Comparison of ENCODE assay signal across 1 cellular context in the genomic region with DNA sequence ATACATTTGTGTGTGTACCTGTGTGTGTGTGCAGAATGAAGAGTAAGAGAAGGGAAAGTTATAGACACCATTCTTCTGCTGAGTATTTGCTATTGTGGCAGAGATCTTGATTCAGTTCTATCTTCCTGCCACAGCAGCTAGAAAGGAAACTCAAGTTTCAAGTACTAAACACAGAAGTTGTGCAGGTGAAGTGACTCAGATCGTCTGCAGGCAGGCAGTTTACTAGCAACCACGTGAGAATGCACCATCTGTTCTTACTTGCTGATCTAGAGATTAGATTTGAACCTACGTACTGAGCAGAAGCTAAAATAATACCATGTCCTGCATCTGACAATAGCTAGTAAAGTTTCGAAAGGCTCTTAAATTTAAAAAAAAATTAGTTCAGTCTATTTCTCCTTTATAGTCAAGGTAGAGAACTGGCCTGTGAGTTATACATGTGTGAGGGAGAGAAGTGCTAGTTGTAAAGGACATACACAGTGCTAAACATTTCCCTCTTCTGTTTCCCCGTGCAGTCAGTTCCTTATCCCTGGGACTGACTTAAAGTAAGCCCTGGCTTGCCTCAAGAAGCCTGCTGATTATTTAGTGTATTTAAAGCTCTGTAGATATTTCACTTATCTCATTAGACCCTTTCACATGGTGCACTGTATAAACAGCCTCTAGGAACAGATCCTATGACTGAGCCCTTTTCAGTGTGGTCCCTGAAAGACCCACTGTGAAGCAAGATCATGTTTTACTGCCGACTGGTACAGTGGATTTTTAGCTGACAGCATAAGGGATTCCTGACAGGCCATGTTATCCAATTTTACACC.
A peak's percentile ranks its signal among the peaks of the same experiment; 100 is the strongest.
TF ChIP-seq lines count a peak whose summit lies in the region.

No MANE protein-coding gene starts in this region.

TF ChIP-seq in HEK293, 187 proteins besides CTCF, POLR2A, EP300 and RAD21 (continued from another document):
- TF ChIP-seq ZBTB20 (tag by site-specific recombination; IDR thresholded peaks at IDR 0.05) (peak; percentile 69), OSR2 (tag by site-specific recombination; IDR thresholded peaks at IDR 0.05) (peak; percentile 50; the same call in 1 of the 2 replicates), ZNF335 (tag by site-specific recombination; conservative IDR thresholded peaks at IDR 0.05) (peak; percentile 62), KLF7 (tag by site-specific recombination; IDR thresholded peaks at IDR 0.05; ENCODE audit: borderline replicate concordance) (no peak), ZBTB17 (tag by site-specific recombination; IDR thresholded peaks at IDR 0.05) (peak; percentile 42; the same call in 1 of the 2 replicates), PRDM1 (tag by site-specific recombination; IDR thresholded peaks at IDR 0.05) (0 out of 2 replicates have a peak, but pooled peaks have one; percentile 23), ZNF366 (tag by site-specific recombination; conservative IDR thresholded peaks at IDR 0.05) (0 out of 2 replicates have a peak, but pooled peaks have one; percentile 37), ZBTB48 (tag by site-specific recombination; IDR thresholded peaks at IDR 0.05) (peak; percentile 49; the same call in 1 of the 2 replicates)
- TF ChIP-seq, protein P1, sequence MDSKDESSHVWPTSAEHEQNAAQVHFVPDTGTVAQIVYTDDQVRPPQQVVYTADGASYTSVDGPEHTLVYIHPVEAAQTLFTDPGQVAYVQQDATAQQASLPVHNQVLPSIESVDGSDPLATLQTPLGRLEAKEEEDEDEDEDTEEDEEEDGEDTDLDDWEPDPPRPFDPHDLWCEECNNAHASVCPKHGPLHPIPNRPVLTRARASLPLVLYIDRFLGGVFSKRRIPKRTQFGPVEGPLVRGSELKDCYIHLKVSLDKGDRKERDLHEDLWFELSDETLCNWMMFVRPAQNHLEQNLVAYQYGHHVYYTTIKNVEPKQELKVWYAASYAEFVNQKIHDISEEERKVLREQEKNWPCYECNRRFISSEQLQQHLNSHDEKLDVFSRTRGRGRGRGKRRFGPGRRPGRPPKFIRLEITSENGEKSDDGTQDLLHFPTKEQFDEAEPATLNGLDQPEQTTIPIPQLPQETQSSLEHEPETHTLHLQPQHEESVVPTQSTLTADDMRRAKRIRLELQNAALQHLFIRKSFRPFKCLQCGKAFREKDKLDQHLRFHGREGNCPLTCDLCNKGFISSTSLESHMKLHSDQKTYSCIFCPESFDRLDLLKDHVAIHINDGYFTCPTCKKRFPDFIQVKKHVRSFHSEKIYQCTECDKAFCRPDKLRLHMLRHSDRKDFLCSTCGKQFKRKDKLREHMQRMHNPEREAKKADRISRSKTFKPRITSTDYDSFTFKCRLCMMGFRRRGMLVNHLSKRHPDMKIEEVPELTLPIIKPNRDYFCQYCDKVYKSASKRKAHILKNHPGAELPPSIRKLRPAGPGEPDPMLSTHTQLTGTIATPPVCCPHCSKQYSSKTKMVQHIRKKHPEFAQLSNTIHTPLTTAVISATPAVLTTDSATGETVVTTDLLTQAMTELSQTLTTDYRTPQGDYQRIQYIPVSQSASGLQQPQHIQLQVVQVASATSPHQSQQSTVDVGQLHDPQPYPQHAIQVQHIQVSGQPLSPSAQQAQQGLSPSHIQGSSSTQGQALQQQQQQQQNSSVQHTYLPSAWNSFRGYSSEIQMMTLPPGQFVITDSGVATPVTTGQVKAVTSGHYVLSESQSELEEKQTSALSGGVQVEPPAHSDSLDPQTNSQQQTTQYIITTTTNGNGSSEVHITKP (tag by site-specific recombination; IDR thresholded peaks at IDR 0.05) = peak; percentile 31; the same call in 1 of the 2 replicates
- TF ChIP-seq, protein P2, sequence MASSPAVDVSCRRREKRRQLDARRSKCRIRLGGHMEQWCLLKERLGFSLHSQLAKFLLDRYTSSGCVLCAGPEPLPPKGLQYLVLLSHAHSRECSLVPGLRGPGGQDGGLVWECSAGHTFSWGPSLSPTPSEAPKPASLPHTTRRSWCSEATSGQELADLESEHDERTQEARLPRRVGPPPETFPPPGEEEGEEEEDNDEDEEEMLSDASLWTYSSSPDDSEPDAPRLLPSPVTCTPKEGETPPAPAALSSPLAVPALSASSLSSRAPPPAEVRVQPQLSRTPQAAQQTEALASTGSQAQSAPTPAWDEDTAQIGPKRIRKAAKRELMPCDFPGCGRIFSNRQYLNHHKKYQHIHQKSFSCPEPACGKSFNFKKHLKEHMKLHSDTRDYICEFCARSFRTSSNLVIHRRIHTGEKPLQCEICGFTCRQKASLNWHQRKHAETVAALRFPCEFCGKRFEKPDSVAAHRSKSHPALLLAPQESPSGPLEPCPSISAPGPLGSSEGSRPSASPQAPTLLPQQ (tag by site-specific recombination; IDR thresholded peaks at IDR 0.05) = no peak
- TF ChIP-seq, protein P3, sequence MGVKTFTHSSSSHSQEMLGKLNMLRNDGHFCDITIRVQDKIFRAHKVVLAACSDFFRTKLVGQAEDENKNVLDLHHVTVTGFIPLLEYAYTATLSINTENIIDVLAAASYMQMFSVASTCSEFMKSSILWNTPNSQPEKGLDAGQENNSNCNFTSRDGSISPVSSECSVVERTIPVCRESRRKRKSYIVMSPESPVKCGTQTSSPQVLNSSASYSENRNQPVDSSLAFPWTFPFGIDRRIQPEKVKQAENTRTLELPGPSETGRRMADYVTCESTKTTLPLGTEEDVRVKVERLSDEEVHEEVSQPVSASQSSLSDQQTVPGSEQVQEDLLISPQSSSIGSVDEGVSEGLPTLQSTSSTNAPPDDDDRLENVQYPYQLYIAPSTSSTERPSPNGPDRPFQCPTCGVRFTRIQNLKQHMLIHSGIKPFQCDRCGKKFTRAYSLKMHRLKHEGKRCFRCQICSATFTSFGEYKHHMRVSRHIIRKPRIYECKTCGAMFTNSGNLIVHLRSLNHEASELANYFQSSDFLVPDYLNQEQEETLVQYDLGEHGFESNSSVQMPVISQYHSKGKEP (tag by site-specific recombination; IDR thresholded peaks at IDR 0.05) = 0 out of 2 replicates have a peak, but pooled peaks have one; percentile 30
